In genomic region chr18:47930844-47931706, GRCh38 we compare ENCODE assay signal across 8 cellular contexts. TPM values are rescaled to one million over a fixed set of nuclear protein-coding genes. Genes with fewer than 3 reads are reported as not detected.
DNase-seq lines count a peak whose midpoint lies in the region; TF ChIP-seq lines count a peak whose summit lies in the region.

No MANE protein-coding gene starts in this region.

- H3K4me2 ChIP-seq in H9 (ENCODE audit: insufficient read depth, insufficient read length, low read length), result peak overlapping the region; percentile 77

- H3K79me1 ChIP-seq in H9 (ENCODE audit: insufficient read depth, low read depth, low read length, poor library complexity, severe bottlenecking), result no peaks in the 10 kb centered on the region

- H3K4ac ChIP-seq in H9 (ENCODE audit: low read depth, low read length), result no peak overlapping the region; the same call in 1 of the 2 replicates

- DNase-seq in ELR (ENCODE audit: low read depth) (peak; percentile 97), H9 (peak; percentile 95), M059J (ENCODE audit: low read depth) (peak; percentile 96), activated gamma-delta T cell (lab: John Stamatoyannopoulos, UW) (peak; percentile 94), fibroblast of villous mesenchyme (ENCODE audit: low read depth) (peak; percentile 97), neural crest cell (ENCODE audit: low read depth, low spot score) (peak; percentile 84), stomach (peak; percentile 97)

- no peak overlapping the region for H2BK15ac ChIP-seq in H9 (ENCODE audit: low read depth, low read length)

- H2BK5ac ChIP-seq in H9 (ENCODE audit: insufficient read length, low read length), result peak overlapping the region; percentile 3

- TF ChIP-seq POLR2A in Raji (IDR thresholded peaks at IDR 0.05; ENCODE audit: insufficient read depth, low read depth, low read length) (peak; percentile 69), stomach (IDR thresholded peaks at IDR 0.05) (no peak)

- no peak overlapping the region for H3K56ac ChIP-seq in H9 (ENCODE audit: insufficient read length, low read depth, low read length)

- H4K91ac ChIP-seq in H9 (ENCODE audit: insufficient read length, low read depth, low read length), result no peak overlapping the region

- H4K8ac ChIP-seq in H9 (replicated peaks; ENCODE audit: insufficient read length, low read depth, low read length), result no peak overlapping the region

- peak overlapping the region; percentile 54 for H3K9ac ChIP-seq in H9 (ENCODE audit: extremely low read depth, insufficient read length, low read length)

- H3K23ac ChIP-seq in H9 (ENCODE audit: insufficient read length, low read depth, low read length), result no peak overlapping the region

- no peaks in the 10 kb centered on the region; a peak in 1 of 5 replicates for H3K9me3 Mint-ChIP-seq in H9
- no peaks in the 10 kb centered on the region for H3K9me3 Mint-ChIP-seq in neural crest cell

- TF ChIP-seq CTCF in H9 (conservative IDR thresholded peaks at IDR 0.05), result no peak
- TF ChIP-seq CTCF in fibroblast of villous mesenchyme (IDR thresholded peaks at IDR 0.05; ENCODE audit: insufficient read depth, low read depth, low read length), result no peak
- no peak for TF ChIP-seq CTCF in neural crest cell (conservative IDR thresholded peaks at IDR 0.05)
- no peak for TF ChIP-seq CTCF in stomach (IDR thresholded peaks at IDR 0.05)

- H3K27me3 Mint-ChIP-seq in H9 (ENCODE audit: low read depth) (no peaks in the 10 kb centered on the region), neural crest cell (ENCODE audit: low read depth) (peaks cover 8% of the 10 kb centered on the region)

- H2AFZ ChIP-seq in H9 (ENCODE audit: low read length), result no peak overlapping the region

- peak overlapping the region; percentile 65 to 79 for H3K4me3 Mint-ChIP-seq in H9
- peak overlapping the region; percentile 85 for H3K4me3 Mint-ChIP-seq in neural crest cell

- TF ChIP-seq EP300 in stomach (IDR thresholded peaks at IDR 0.05), result no peak

- peaks cover 12% of the 10 kb centered on the region for H3K4me1 ChIP-seq in H9 (ENCODE audit: insufficient read depth, low read length)
- H3K4me1 ChIP-seq in stomach, result peaks cover 26 to 56% (median 47%) of the 10 kb centered on the region in 4 donors

- intact Hi-C loops in stomach (cut with DNase I; ENCODE audit: low total_unique reads), result no loop called here

- H3K27me3 ChIP-seq in H9 (ENCODE audit: insufficient read depth, low read length), result no peaks in the 10 kb centered on the region
- no peaks in the 10 kb centered on the region for H3K27me3 ChIP-seq in stomach

- H3K23me2 ChIP-seq in H9 (ENCODE audit: insufficient read length, low read depth, low read length, poor library complexity, severe bottlenecking), result peaks cover 5% of the 10 kb centered on the region

- H4K20me1 ChIP-seq in H9 (ENCODE audit: control insufficient read depth, insufficient read depth, insufficient read length), result no peaks in the 10 kb centered on the region

- H3K9me3 ChIP-seq in H9 (ENCODE audit: control insufficient read depth, low read depth, low read length), result no peaks in the 10 kb centered on the region
- no peaks in the 10 kb centered on the region for H3K9me3 ChIP-seq in stomach

- no peak overlapping the region for H3T11ph ChIP-seq in H9 (ENCODE audit: low read length)

- H3K4me1 Mint-ChIP-seq in H9 (peaks cover 52 to 53% of the 10 kb centered on the region in 2 experiments), neural crest cell (peaks cover 50% of the 10 kb centered on the region)

- no peak overlapping the region for H4K5ac ChIP-seq in H9 (ENCODE audit: insufficient read length, low read depth, low read length)

- no peak overlapping the region for H2BK120ac ChIP-seq in H9 (ENCODE audit: low read depth, low read length, poor library complexity, severe bottlenecking)

- no peak overlapping the region for H2AK5ac ChIP-seq in H9 (ENCODE audit: insufficient read length, low read length)

- no peak overlapping the region for H2BK20ac ChIP-seq in H9 (ENCODE audit: low read depth, low read length, poor library complexity, severe bottlenecking)

- H3K4me3 ChIP-seq in fibroblast of villous mesenchyme (ENCODE audit: low read depth, low read length) (peak overlapping the region; percentile 85), stomach (peak overlapping the region; percentile 79 to 93 (median 83))

- H3K18ac ChIP-seq in H9 (ENCODE audit: insufficient read length, low read depth, low read length), result peak overlapping the region; percentile 80

- H2BK12ac ChIP-seq in H9 (ENCODE audit: insufficient read length, low read depth, low read length), result no peak overlapping the region

- peak overlapping the region; percentile 74 for H3K14ac ChIP-seq in H9 (ENCODE audit: insufficient read depth, low read length)

- H3K27ac Mint-ChIP-seq in H9 (peak overlapping the region; percentile 90 to 94 (median 90); a peak in 4 of 7 replicates), neural crest cell (ENCODE audit: unreplicated experiment) (peak overlapping the region; percentile 54)

- peak overlapping the region; percentile 17 for H3K27ac ChIP-seq in H9 (ENCODE audit: insufficient read length, low read depth, low read length)
- H3K27ac ChIP-seq in stomach, result peak overlapping the region; percentile 89 to 98 (median 96)

- no peaks in the 10 kb centered on the region for H3K36me3 ChIP-seq in stomach

- no CpG with 5 or more reads among the region's 122 CpGs for WGBS in H9 (ENCODE audit: extremely low coverage, insufficient read length, low lambda C conversion rate)
- WGBS in stomach, 5 donors, result 0 to 3% (median 0%) methylated on average over 60 to 122 of the region's 122 CpGs

- H3K79me2 ChIP-seq in H9 (ENCODE audit: insufficient read depth, low read length), result peaks cover 27% of the 10 kb centered on the region; the same call in 1 of the 2 replicates

- peaks cover 0 to 2% (median 0%) of the 10 kb centered on the region in 3 experiments; a peak in 1 of 7 replicates for H3K36me3 Mint-ChIP-seq in H9 (ENCODE audit: insufficient read depth in 1 of 3, low read depth in 3 of 3)
- H3K36me3 Mint-ChIP-seq in neural crest cell (ENCODE audit: low read depth), result no peaks in the 10 kb centered on the region

RNA-seq across cellular contexts. Expression of gene SMAD2, which starts 0.6 kb away (rescaled TPM):
- total RNA-seq in H9 (2021), result 114 and 121 TPM in 2 replicates
- 124 and 171 TPM in 2 replicates for total RNA-seq in M059J (2014; rRNA removed; shearing (Covaris generic))
- 33.2 and 36.3 TPM in 2 replicates for total RNA-seq in fibroblast of villous mesenchyme
- 116 and 117 TPM in 2 replicates for total RNA-seq in neural crest cell
- total RNA-seq in stomach, result 100 to 1,000 TPM in 1 of 5 donors, 10 to 100 TPM in 4; 26.2 to 233 (median 85.9) TPM
- 10 to 100 TPM; 18.9 to 54.7 (median 37.9) TPM for polyA plus RNA-seq in stomach

Comparison
In these comparisons a context has a peak if more than half of its experiments do, and no peak if none do; other contexts are left out.
1. Peak in every context shown above with its lines: DNase-seq, H3K4me3 ChIP-seq and H3K27ac ChIP-seq.